ENCODE assay signal across 20 cellular contexts in the genomic region with DNA sequence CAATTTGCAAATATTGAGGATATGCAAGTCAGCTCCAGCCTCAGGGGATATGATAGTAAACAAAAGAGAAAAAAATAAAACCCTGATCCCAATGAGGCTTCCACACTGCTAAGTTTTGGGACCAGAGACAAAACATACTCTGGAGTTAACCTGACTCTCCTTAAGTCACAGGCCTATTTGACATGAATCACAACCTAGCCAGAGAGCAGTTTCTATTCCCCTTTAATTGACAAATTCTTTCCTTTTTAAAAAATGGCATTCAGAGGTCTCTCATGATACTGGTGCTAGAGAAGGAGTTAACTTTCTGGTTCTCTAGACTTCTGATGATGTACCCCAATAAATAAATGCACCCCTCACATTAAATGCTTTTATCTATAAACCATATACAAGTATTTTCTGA. TPM values are rescaled to one million over a fixed set of nuclear protein-coding genes. Genes with fewer than 3 reads are reported as not detected.
DNase-seq lines count a peak whose midpoint lies in the region; ATAC-seq and TF ChIP-seq lines count a peak whose summit lies in the region.
"Had no signal": no experiment of that assay in that cellular context is flagged by ENCODE, and none has a peak within 500 bp of the region (broad histone marks: within the 10 kb centered on the region; RNA-seq: fewer than 3 reads in every experiment).

No MANE protein-coding gene starts in this region.

- intact Hi-C loops in Caco-2 (cut with micrococcal nuclease; ENCODE audit: unreplicated experiment): no loop called here

- H3K27me3 Mint-ChIP-seq in Caco-2 (ENCODE audit: insufficient read depth, unreplicated experiment): no peaks in the 10 kb centered on the region
- H3K27me3 Mint-ChIP-seq: activated CD8-positive, alpha-beta memory T cell treated with anti-CD3 and anti-CD28 coated beads, Interleukin-2, amount 10 ng/mL, durations not matched to agents 7 days and 5 days; naive thymus-derived CD4-positive, alpha-beta T cell had no signal

- H3K9me3 ChIP-seq in neutrophil: no peaks in the 10 kb centered on the region
- no peaks in the 10 kb centered on the region for H3K9me3 ChIP-seq in Caco-2
- H3K9me3 ChIP-seq: ovary, uterus had no signal

- CTCF ChIA-PET in Caco-2 (lab: Charles Lee): no interaction called here

- POLR2A ChIA-PET in Caco-2 (lab: Charles Lee): no interaction called here

- H3K27ac ChIP-seq in neutrophil: peak overlapping the region; percentile 96
- H3K27ac ChIP-seq: ovary, uterus had no signal

- peaks cover 11% of the 10 kb centered on the region for H3K36me3 Mint-ChIP-seq in Caco-2 (ENCODE audit: insufficient read depth, unreplicated experiment)
- H3K36me3 Mint-ChIP-seq: activated CD8-positive, alpha-beta memory T cell treated with anti-CD3 and anti-CD28 coated beads, Interleukin-2, amount 10 ng/mL, durations not matched to agents 7 days and 5 days had no signal

- H3K9me3 Mint-ChIP-seq in Caco-2 (ENCODE audit: unreplicated experiment): no peaks in the 10 kb centered on the region
- H3K9me3 Mint-ChIP-seq: naive thymus-derived CD4-positive, alpha-beta T cell had no signal

- H3K4me3 ChIP-seq in GM12865 (ENCODE audit: low read depth, low read length): no peak overlapping the region
- H3K4me3 ChIP-seq in neutrophil (ENCODE audit: low read depth in 1 of 2, low read length in 1 of 2): peak overlapping the region; percentile 78 to 97
- H3K4me3 ChIP-seq in Caco-2 (ENCODE audit: low read depth, low read length): no peak overlapping the region
- H3K4me3 ChIP-seq: ovary, uterus had no signal

- TF ChIP-seq CTCF in GM12865 (IDR thresholded peaks at IDR 0.05; ENCODE audit: insufficient read depth, low read depth, low read length, missing control alignments): no peak
- TF ChIP-seq CTCF in neutrophil (IDR thresholded peaks at IDR 0.05): no peak
- TF ChIP-seq CTCF in Caco-2 (IDR thresholded peaks at IDR 0.05; ENCODE audit: insufficient read depth in 1 of 2, low read depth in 1 of 2, low read length in 1 of 2, severe bottlenecking in 1 of 2, unreplicated experiment in 1 of 2): no peak

- H3K27ac Mint-ChIP-seq in Caco-2 (ENCODE audit: unreplicated experiment): no peak overlapping the region
- H3K27ac Mint-ChIP-seq: activated CD8-positive, alpha-beta memory T cell treated with anti-CD3 and anti-CD28 coated beads, Interleukin-2, amount 10 ng/mL, durations not matched to agents 7 days and 5 days; naive thymus-derived CD4-positive, alpha-beta T cell had no signal

- H3K4me3 Mint-ChIP-seq in Caco-2 (ENCODE audit: unreplicated experiment): no peak overlapping the region
- H3K4me3 Mint-ChIP-seq: activated CD8-positive, alpha-beta memory T cell treated with anti-CD3 and anti-CD28 coated beads, Interleukin-2, amount 10 ng/mL, durations not matched to agents 7 days and 5 days; naive thymus-derived CD4-positive, alpha-beta T cell had no signal

- peaks cover 41% of the 10 kb centered on the region for H3K4me1 Mint-ChIP-seq in Caco-2 (ENCODE audit: low read depth, unreplicated experiment)

- ATAC-seq in GM21786 (IDR thresholded peaks at IDR 0.05; ENCODE audit: unreplicated experiment): no peak
- ATAC-seq: activated CD8-positive, alpha-beta memory T cell treated with anti-CD3 and anti-CD28 coated beads, Interleukin-2, amount 10 ng/mL, durations not matched to agents 7 days and 5 days; naive thymus-derived CD4-positive, alpha-beta T cell; PC-3 had no signal

- H3K36me3 ChIP-seq in neutrophil (peaks cover 58% of the 10 kb centered on the region), Caco-2 (ENCODE audit: control insufficient read depth, insufficient read depth, low read length) (no peaks in the 10 kb centered on the region)
- H3K36me3 ChIP-seq: ovary, uterus had no signal

- H3K27me3 ChIP-seq in neutrophil (no peaks in the 10 kb centered on the region), Caco-2 (replicated peaks; ENCODE audit: control insufficient read depth, insufficient read depth, low read length) (no peaks in the 10 kb centered on the region)
- H3K27me3 ChIP-seq: ovary, uterus had no signal

- no TSS peak for BruUV-seq in Caco-2 (replicated peaks; lab: Mats Ljungman, UMichigan)

- H3K4me1 ChIP-seq in neutrophil (ENCODE audit: control insufficient read depth in 1 of 2, insufficient read depth in 1 of 2, low read depth in 1 of 2, low read length in 1 of 2) (peaks cover 98 to 99% of the 10 kb centered on the region in 2 experiments), Caco-2 (peaks cover 70% of the 10 kb centered on the region)
- H3K4me1 ChIP-seq: uterus had no signal

- DNase-seq in SIG-M5 treated with dmso at 0.1 percent for 504 hours (lab: John Stamatoyannopoulos, UW; ENCODE audit: unreplicated experiment) (peak; percentile 42), SIG-M5 (lab: John Stamatoyannopoulos, UW) (no peak), GM12865 (ENCODE audit: low read depth) (peak; percentile 46), NOMO-1 treated with DMSO at 0.1 percent for 48 hours (lab: John Stamatoyannopoulos, UW; ENCODE audit: unreplicated experiment) (peak; percentile 57), foreskin melanocyte (no peak), Caco-2 (no peak)
- DNase-seq: 8988T; activated CD4-positive, alpha-beta T cell treated with anti-CD3 and anti-CD28 coated beads for 1 hour; activated CD8-positive, alpha-beta memory T cell treated with anti-CD3 and anti-CD28 coated beads, Interleukin-2, amount 10 ng/mL, durations not matched to agents 7 days and 5 days; dermis blood vessel endothelial cell; kidney; naive thymus-derived CD4-positive, alpha-beta T cell; NCI-H1930; NCI-H510A; ovary; PC-3; stimulated activated CD4-positive, alpha-beta T cell treated with anti-CD3 and anti-CD28 coated beads, Interleukin-2, amount 100 ng/mL, for 24 hours; uterus had no signal

RNA-seq across cellular contexts. Expression of a gene that starts 8.8 kb away (rescaled TPM):
- 76.3 and 100 TPM in 2 replicates for total RNA-seq in Caco-2 (2022)

Comparison
In these comparisons a context has a peak if more than half of its experiments do, and no peak if none do; other contexts are left out.
1. DNase-seq: peak in SIG-M5 treated with dmso at 0.1 percent for 504 hours (single experiment), GM12865 (single experiment) and NOMO-1 treated with DMSO at 0.1 percent for 48 hours (single experiment); none in SIG-M5 (single experiment), foreskin melanocyte (single experiment) and Caco-2 (0 of 2).
2. H3K4me3 ChIP-seq: peak in neutrophil (2 of 2); none in GM12865 (single experiment) and Caco-2 (single experiment).